In the genomic region with DNA sequence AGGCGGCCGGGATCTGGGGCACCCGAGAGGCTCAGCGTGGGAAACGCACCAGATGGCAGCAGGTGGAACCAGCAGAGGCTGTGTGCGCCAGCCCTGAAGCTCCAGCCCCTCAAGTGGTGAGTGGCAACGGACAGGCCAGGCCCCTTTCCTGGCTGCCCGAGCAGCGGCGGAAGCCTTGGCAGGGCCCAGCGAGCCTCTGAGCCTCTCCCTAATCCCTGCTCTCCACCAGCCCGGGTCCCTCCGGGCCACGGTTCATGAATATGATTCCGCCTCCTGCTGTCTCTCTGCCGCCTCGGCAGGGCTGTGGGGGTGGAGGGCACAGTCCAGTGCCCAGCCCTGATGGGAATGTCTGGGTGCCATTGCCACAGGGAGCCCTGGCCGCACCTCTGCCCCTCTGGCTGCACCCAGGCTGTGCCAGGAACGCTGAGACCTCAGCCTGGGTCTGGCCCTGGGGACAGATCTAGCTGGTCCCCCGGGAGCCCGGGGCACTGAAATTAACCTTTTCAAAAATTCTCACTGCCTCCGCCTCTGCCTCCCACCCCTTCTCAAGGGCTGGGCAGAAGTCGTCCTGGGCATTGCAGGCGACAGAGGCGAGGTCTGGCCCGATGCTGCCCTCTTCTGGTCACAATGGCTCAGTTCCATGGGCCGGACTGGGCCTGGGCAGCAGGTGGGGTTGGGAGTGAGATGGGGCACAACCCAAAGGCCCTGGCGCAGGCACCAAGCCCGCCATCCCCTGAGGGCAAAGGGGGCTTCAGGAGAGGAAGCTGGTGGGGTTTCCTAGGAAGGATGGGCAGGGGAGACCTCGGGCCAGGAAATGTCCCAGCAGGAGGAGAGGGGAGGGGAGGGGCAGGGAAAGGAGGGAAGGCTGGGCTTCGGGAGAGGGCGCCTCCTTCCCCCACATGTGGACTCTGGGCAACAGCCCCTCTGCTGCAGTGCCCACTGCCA, we compare ENCODE assay signal across 9 cellular contexts. TPM values are rescaled to one million over a fixed set of nuclear protein-coding genes. Genes with fewer than 3 reads are reported as not detected.
DNase-seq lines count a peak whose midpoint lies in the region; ATAC-seq and TF ChIP-seq lines count a peak whose summit lies in the region.
"Had no signal": no experiment of that assay in that cellular context is flagged by ENCODE, and none has a peak within 500 bp of the region (broad histone marks: within the 10 kb centered on the region; RNA-seq: fewer than 3 reads in every experiment).

No MANE protein-coding gene starts in this region.

- H3K27ac ChIP-seq in DOHH2 (ENCODE audit: low read depth, low read length) (peak overlapping the region; percentile 34), VCaP (peak overlapping the region; percentile 43; the same call in 1 of the 2 replicates), mammary epithelial cell (ENCODE audit: insufficient read depth, low read depth, low read length) (no peak overlapping the region)

- peaks cover 7% of the 10 kb centered on the region; the same call in 1 of the 2 replicates for H4K20me1 ChIP-seq in DOHH2 (ENCODE audit: control insufficient read depth, insufficient read depth, low read depth, low read length)
- H4K20me1 ChIP-seq in mammary epithelial cell (ENCODE audit: insufficient read depth, low read length): no peaks in the 10 kb centered on the region

- DNase-seq in HFF-Myc (ENCODE audit: extremely low read depth, low read depth): peak; percentile 11
- peak; percentile 70 for DNase-seq in NCI-H2107 (lab: John Stamatoyannopoulos, UW)
- peak; percentile 48 for DNase-seq in mammary epithelial cell
- DNase-seq in islet precursor cell: peak; percentile 85
- peak; percentile 72 for DNase-seq in stimulated activated CD4-positive, alpha-beta T cell treated with anti-CD3 and anti-CD28 coated beads, Interleukin-12 subunit alpha, Interleukin-12 subunit beta, amount 100 ng/mL, for 4 hours

- H2AFZ ChIP-seq in mammary epithelial cell (ENCODE audit: low read depth, low read length): peak overlapping the region; percentile 47

- no peak overlapping the region for H3K9ac ChIP-seq in mammary epithelial cell (ENCODE audit: insufficient read depth, low read length)

- dilution Hi-C loops in mammary epithelial cell (cut with HindIII; ENCODE audit: low sequenced_read_pairs): no loop called here

- H3K36me3 ChIP-seq in DOHH2 (ENCODE audit: control insufficient read depth, low read length): no peaks in the 10 kb centered on the region
- H3K36me3 ChIP-seq in mammary epithelial cell (ENCODE audit: insufficient read depth, low read length): no peaks in the 10 kb centered on the region

- intact Hi-C loops in mammary epithelial cell (cut with micrococcal nuclease): loop anchor here (1.0 to 2.0 kb wide), 4 partner anchors 113 to 316 kb away; no protein-coding TSS in a partner anchor

- H3K27me3 ChIP-seq in DOHH2 (ENCODE audit: control insufficient read depth, low read length): peaks cover 4% of the 10 kb centered on the region
- H3K27me3 ChIP-seq in mammary epithelial cell (ENCODE audit: insufficient read depth, low read length): no peaks in the 10 kb centered on the region

- no TSS peak for BruUV-seq in mammary epithelial cell (replicated peaks; lab: Mats Ljungman, UMichigan)

- no peak for ATAC-seq in GM18517 (IDR thresholded peaks at IDR 0.05; ENCODE audit: unreplicated experiment)

- CTCF ChIA-PET in mammary epithelial cell (lab: Charles Lee; ENCODE audit: low non-redundant PET): interaction anchor here (0.6 kb wide), 1 partner anchor 15 kb away, joined by 3 read pairs; no protein-coding TSS in a partner anchor

- H3K9me2 ChIP-seq in DOHH2 (replicated peaks; ENCODE audit: control insufficient read depth, low read length): no peaks in the 10 kb centered on the region

- in situ Hi-C loops in mammary epithelial cell (cut with MboI; ENCODE audit: low sequenced_read_pairs in 2 of 2): no loop called here

- H3K4me3 ChIP-seq in DOHH2 (ENCODE audit: low read length): peak overlapping the region; percentile 49
- no peak overlapping the region for H3K4me3 ChIP-seq in HFF-Myc (replicated peaks; ENCODE audit: low read depth, low read length)
- peak overlapping the region in 1 of 3 experiments; percentile 9 for H3K4me3 ChIP-seq in mammary epithelial cell (replicated peaks in 1 of 3; ENCODE audit: insufficient read depth in 1 of 3, low read depth in 2 of 3, low read length in 3 of 3)

- H3K79me2 ChIP-seq in DOHH2 (ENCODE audit: control insufficient read depth, low read length): no peaks in the 10 kb centered on the region
- no peaks in the 10 kb centered on the region for H3K79me2 ChIP-seq in mammary epithelial cell (ENCODE audit: insufficient read depth, low read length)

- H3F3A ChIP-seq in DOHH2 (ENCODE audit: control insufficient read depth, insufficient read depth): no peaks in the 10 kb centered on the region

- WGBS in mammary epithelial cell (ENCODE audit: low coverage, missing lambda C conversion rate): 37% methylated on average over 10 of the region's 32 CpGs

- H3K4me1 ChIP-seq in DOHH2 (ENCODE audit: control insufficient read depth, low read length) (peaks cover 26% of the 10 kb centered on the region), mammary epithelial cell (ENCODE audit: insufficient read depth, low read length) (peaks cover 6% of the 10 kb centered on the region)

- TF ChIP-seq CTCF in DOHH2 (IDR thresholded peaks at IDR 0.05; ENCODE audit: low read depth, low read length, poor library complexity, severe bottlenecking): peak; percentile 89
- TF ChIP-seq CTCF in HFF-Myc (IDR thresholded peaks at IDR 0.05; ENCODE audit: low read depth, low read length, missing control alignments): peak; percentile 82
- TF ChIP-seq CTCF in VCaP (conservative IDR thresholded peaks at IDR 0.05): peak; percentile 98
- TF ChIP-seq CTCF in mammary epithelial cell (conservative IDR thresholded peaks at IDR 0.05 in 1 of 2, IDR thresholded peaks at IDR 0.05 in 1 of 2; ENCODE audit: extremely low read depth in 1 of 2, insufficient read depth in 1 of 2, low read depth in 1 of 2, low read length in 2 of 2): peak; percentile 86 to 88

- H3K4me2 ChIP-seq in DOHH2 (ENCODE audit: low read length): peak overlapping the region; percentile 73
- H3K4me2 ChIP-seq in mammary epithelial cell (ENCODE audit: insufficient read depth, low read depth, low read length): peak overlapping the region; percentile 66

- no peaks in the 10 kb centered on the region for H3K9me3 ChIP-seq in DOHH2 (ENCODE audit: control insufficient read depth, insufficient read depth, low read length)
- no peaks in the 10 kb centered on the region for H3K9me3 ChIP-seq in mammary epithelial cell (replicated peaks; ENCODE audit: insufficient read depth, low read length)

RNA-seq across cellular contexts. Expression of a gene that starts 20.3 kb away (rescaled TPM):
- total RNA-seq in mammary epithelial cell: under 1 TPM in 1 of 2 donors, not detected in 1; 0.05 TPM
- polyA plus RNA-seq in mammary epithelial cell: not detected
- not detected for polyA minus RNA-seq in mammary epithelial cell
- total RNA-seq: glomerular endothelial cell had no signal

RNA-seq across cellular contexts. Expression of a gene that starts 38.0 kb away (rescaled TPM):
- total RNA-seq in mammary epithelial cell: 10 to 100 TPM; 14.8 to 21.3 TPM
- polyA plus RNA-seq in mammary epithelial cell: 12.3 TPM
- 22.2 TPM for polyA minus RNA-seq in mammary epithelial cell

RNA-seq across cellular contexts. Expression of a gene that starts 43.8 kb away (rescaled TPM):
- total RNA-seq in mammary epithelial cell: 10 to 100 TPM; 34.3 to 34.4 TPM
- polyA plus RNA-seq in mammary epithelial cell: 9.1 TPM
- 2.2 TPM for polyA minus RNA-seq in mammary epithelial cell

Comparison
In these comparisons a context has a peak if more than half of its experiments do, and no peak if none do; other contexts are left out.
1. DNase-seq: peak in every context shown above with its lines; median percentile 85 in islet precursor cell; 72 in stimulated activated CD4-positive, alpha-beta T cell treated with anti-CD3 and anti-CD28 coated beads, Interleukin-12 subunit alpha, Interleukin-12 subunit beta, amount 100 ng/mL, for 4 hours; 70 in NCI-H2107; 48 in mammary epithelial cell; 11 in HFF-Myc.